Comparison of ENCODE assay signal across 8 cellular contexts in genomic region chr12:3041558-3042164, GRCh38. TPM values are rescaled to one million over a fixed set of nuclear protein-coding genes. Genes with fewer than 3 reads are reported as not detected.
DNase-seq lines count a peak whose midpoint lies in the region; ATAC-seq and TF ChIP-seq lines count a peak whose summit lies in the region.

No MANE protein-coding gene starts in this region.

- peak; percentile 86 for DNase-seq in Daoy (ENCODE audit: low read depth)
- DNase-seq in NCI-H2227 (lab: John Stamatoyannopoulos, UW; ENCODE audit: unreplicated experiment): peak; percentile 80
- peak; percentile 67 for DNase-seq in colonic mucosa
- peak; percentile 24 to 34 for DNase-seq in stimulated activated CD8-positive, alpha-beta memory T cell treated with anti-CD3 and anti-CD28 coated beads, Interleukin-15, amount 100 ng/mL, for 48 hours (ENCODE audit: low read depth in 2 of 2)
- no peak for DNase-seq in omental fat pad (ENCODE audit: low spot score)

- intact Hi-C loops in colonic mucosa (cut with DNase I): no loop called here

- ATAC-seq in HG02678 (IDR thresholded peaks at IDR 0.05; ENCODE audit: unreplicated experiment) (peak; percentile 80), omental fat pad (ENCODE audit: low FRiP score) (no peak)
- peak; percentile 74 to 75 for ATAC-seq in activated CD4-positive, CD25-positive, alpha-beta regulatory T cell treated with anti-CD3 and anti-CD28 coated beads, Interleukin-2, amount 50 U/mL, for 24 hours

- H3K36me3 ChIP-seq in colonic mucosa (no peaks in the 10 kb centered on the region), liver (ENCODE audit: control insufficient read depth in 4 of 4, insufficient read depth in 3 of 4, low read depth in 1 of 4, low read length in 3 of 4) (no peaks in the 10 kb centered on the region)

- peak; percentile 65 to 73 for TF ChIP-seq RAD21 in liver (IDR thresholded peaks at IDR 0.05)

- H3K27ac ChIP-seq in colonic mucosa (no peak overlapping the region), liver (ENCODE audit: low read depth in 1 of 2, low read length in 2 of 2) (no peak overlapping the region)

- H3K4me1 ChIP-seq in colonic mucosa (no peaks in the 10 kb centered on the region), liver (ENCODE audit: control insufficient read depth in 4 of 4, insufficient read depth in 4 of 4, low read length in 3 of 4) (no peaks in the 10 kb centered on the region)

- H3K4me3 ChIP-seq in colonic mucosa: no peak overlapping the region
- H3K4me3 ChIP-seq in liver (ENCODE audit: low read depth in 1 of 3, low read length in 3 of 3): no peak overlapping the region

- 66% methylated on average over 11 of the region's 11 CpGs for WGBS in liver

- TF ChIP-seq CTCF in colonic mucosa (IDR thresholded peaks at IDR 0.05): peak; percentile 38
- peak; percentile 59 for TF ChIP-seq CTCF in liver (IDR thresholded peaks at IDR 0.05; ENCODE audit: low read depth, low read length, missing input control)
- no peak for TF ChIP-seq CTCF in omental fat pad (IDR thresholded peaks at IDR 0.05)

- H3K9me3 ChIP-seq in colonic mucosa: no peaks in the 10 kb centered on the region
- H3K9me3 ChIP-seq in liver (ENCODE audit: control insufficient read depth in 4 of 4, low read length in 3 of 4): no peaks in the 10 kb centered on the region

- H3K9ac ChIP-seq in colonic mucosa (ENCODE audit: low read depth in 2 of 2, low read length in 2 of 2) (no peak overlapping the region), liver (ENCODE audit: low read depth in 1 of 2, low read length in 2 of 2) (no peak overlapping the region)

- H3K27me3 ChIP-seq in colonic mucosa (no peaks in the 10 kb centered on the region), liver (ENCODE audit: control insufficient read depth in 4 of 4, insufficient read depth in 4 of 4, low read length in 3 of 4) (no peaks in the 10 kb centered on the region)

TF ChIP-seq in liver, 16 proteins besides CTCF, POLR2A, EP300 and RAD21:
- TF ChIP-seq HNF4G (IDR thresholded peaks at IDR 0.05): no peak
- TF ChIP-seq JUND (IDR thresholded peaks at IDR 0.05): no peak
- TF ChIP-seq, protein P1, sequence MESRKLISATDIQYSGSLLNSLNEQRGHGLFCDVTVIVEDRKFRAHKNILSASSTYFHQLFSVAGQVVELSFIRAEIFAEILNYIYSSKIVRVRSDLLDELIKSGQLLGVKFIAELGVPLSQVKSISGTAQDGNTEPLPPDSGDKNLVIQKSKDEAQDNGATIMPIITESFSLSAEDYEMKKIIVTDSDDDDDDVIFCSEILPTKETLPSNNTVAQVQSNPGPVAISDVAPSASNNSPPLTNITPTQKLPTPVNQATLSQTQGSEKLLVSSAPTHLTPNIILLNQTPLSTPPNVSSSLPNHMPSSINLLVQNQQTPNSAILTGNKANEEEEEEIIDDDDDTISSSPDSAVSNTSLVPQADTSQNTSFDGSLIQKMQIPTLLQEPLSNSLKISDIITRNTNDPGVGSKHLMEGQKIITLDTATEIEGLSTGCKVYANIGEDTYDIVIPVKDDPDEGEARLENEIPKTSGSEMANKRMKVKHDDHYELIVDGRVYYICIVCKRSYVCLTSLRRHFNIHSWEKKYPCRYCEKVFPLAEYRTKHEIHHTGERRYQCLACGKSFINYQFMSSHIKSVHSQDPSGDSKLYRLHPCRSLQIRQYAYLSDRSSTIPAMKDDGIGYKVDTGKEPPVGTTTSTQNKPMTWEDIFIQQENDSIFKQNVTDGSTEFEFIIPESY (IDR thresholded peaks at IDR 0.05): no peak
- no peak for TF ChIP-seq NR2F2 (IDR thresholded peaks at IDR 0.05)
- TF ChIP-seq FOXA2 (IDR thresholded peaks at IDR 0.05): no peak
- TF ChIP-seq, protein P2, sequence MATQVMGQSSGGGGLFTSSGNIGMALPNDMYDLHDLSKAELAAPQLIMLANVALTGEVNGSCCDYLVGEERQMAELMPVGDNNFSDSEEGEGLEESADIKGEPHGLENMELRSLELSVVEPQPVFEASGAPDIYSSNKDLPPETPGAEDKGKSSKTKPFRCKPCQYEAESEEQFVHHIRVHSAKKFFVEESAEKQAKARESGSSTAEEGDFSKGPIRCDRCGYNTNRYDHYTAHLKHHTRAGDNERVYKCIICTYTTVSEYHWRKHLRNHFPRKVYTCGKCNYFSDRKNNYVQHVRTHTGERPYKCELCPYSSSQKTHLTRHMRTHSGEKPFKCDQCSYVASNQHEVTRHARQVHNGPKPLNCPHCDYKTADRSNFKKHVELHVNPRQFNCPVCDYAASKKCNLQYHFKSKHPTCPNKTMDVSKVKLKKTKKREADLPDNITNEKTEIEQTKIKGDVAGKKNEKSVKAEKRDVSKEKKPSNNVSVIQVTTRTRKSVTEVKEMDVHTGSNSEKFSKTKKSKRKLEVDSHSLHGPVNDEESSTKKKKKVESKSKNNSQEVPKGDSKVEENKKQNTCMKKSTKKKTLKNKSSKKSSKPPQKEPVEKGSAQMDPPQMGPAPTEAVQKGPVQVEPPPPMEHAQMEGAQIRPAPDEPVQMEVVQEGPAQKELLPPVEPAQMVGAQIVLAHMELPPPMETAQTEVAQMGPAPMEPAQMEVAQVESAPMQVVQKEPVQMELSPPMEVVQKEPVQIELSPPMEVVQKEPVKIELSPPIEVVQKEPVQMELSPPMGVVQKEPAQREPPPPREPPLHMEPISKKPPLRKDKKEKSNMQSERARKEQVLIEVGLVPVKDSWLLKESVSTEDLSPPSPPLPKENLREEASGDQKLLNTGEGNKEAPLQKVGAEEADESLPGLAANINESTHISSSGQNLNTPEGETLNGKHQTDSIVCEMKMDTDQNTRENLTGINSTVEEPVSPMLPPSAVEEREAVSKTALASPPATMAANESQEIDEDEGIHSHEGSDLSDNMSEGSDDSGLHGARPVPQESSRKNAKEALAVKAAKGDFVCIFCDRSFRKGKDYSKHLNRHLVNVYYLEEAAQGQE (IDR thresholded peaks at IDR 0.05): no peak
TF ChIP-seq in liver: peak in this region for 0.

RNA-seq across cellular contexts. Expression of gene TSPAN9, which starts 35.5 kb away (rescaled TPM):
- 9.8 and 13.7 TPM in 2 replicates for total RNA-seq in Daoy (2014; rRNA removed; shearing (Covaris generic))
- 1 to 10 TPM; 4.7 to 9.9 TPM for total RNA-seq in colonic mucosa
- total RNA-seq in liver: 10 to 100 TPM; 29.0 to 62.9 TPM
- polyA plus RNA-seq in liver: 10 to 100 TPM; 17.4 to 39.3 TPM
- total RNA-seq in omental fat pad: 10 to 100 TPM; 23.4 to 43.3 (median 29.4) TPM

Comparison
In these comparisons a context has a peak if more than half of its experiments do, and no peak if none do; other contexts are left out.
1. CTCF ChIP-seq: peak in colonic mucosa (single experiment) and liver (single experiment); none in omental fat pad (0 of 3).